ENCODE assay signal across 15 cellular contexts in genomic region chr3:106381265-106381942, GRCh38.
"Had no signal": no experiment of that assay in that cellular context is flagged by ENCODE, and none has a peak within 500 bp of the region (broad histone marks: within the 10 kb centered on the region; RNA-seq: fewer than 3 reads in every experiment).

No MANE protein-coding gene starts in this region.

- ATAC-seq: body of pancreas; right lobe of liver; stimulated activated naive CD8-positive, alpha-beta T cell treated with anti-CD3 and anti-CD28 coated beads, Interleukin-15, amount 100 ng/mL, for 72 hours had no signal

- DNase-seq: activated CD4-positive, alpha-beta T cell treated with anti-CD3 and anti-CD28 coated beads, Interleukin-2, amount 50 U/mL, for 1 hour; activated CD8-positive, alpha-beta memory T cell treated with anti-CD3 and anti-CD28 coated beads for 24 hours; activated gamma-delta T cell treated with Interleukin-2 at 50 U/mL for 16 hours; amniotic stem cell; body of pancreas; caudate nucleus; esophagus squamous epithelium; foreskin fibroblast; hypothalamus; kidney; right lobe of liver; stimulated activated naive CD8-positive, alpha-beta T cell treated with anti-CD3 and anti-CD28 coated beads, Interleukin-15, amount 100 ng/mL, for 72 hours; upper lobe of left lung had no signal

- H3K9me3 ChIP-seq: body of pancreas, esophagus squamous epithelium, right lobe of liver, upper lobe of left lung had no signal

- H3K27me3 ChIP-seq: body of pancreas, esophagus squamous epithelium, right lobe of liver, upper lobe of left lung had no signal

- H3K36me3 ChIP-seq: esophagus squamous epithelium, right lobe of liver, upper lobe of left lung had no signal

- H3K4me2 ChIP-seq: smooth muscle cell had no signal

- H3K4me3 ChIP-seq: body of pancreas, coronary artery, esophagus squamous epithelium, right lobe of liver, smooth muscle cell, upper lobe of left lung had no signal

- H3K4me1 ChIP-seq: body of pancreas, esophagus squamous epithelium, right lobe of liver, upper lobe of left lung had no signal

- H3K27ac ChIP-seq: body of pancreas, coronary artery, esophagus squamous epithelium, right lobe of liver, upper lobe of left lung had no signal
